Comparison of ENCODE assay signal across 20 cellular contexts in the genomic region with DNA sequence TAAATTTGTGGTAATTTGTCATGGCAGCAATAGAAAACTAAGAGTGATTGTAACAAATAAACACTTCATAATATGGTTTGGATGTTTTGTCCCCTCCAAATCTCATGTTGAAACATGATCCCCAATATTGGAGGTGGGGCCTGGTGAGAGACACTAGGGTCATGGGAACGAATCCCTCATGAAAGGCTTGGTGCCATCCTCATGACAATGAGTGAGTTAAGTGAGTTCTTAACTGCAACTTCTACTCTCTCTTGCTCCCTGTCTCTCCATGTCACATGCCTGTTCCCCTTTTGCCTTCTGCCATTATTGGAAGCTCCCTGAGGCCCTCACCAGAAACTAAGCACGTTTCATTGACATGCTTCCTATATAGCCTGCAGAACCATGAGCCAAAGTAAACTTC.
A peak's percentile ranks its signal among the peaks of the same experiment; 100 is the strongest.
DNase-seq lines count a peak whose midpoint lies in the region; ATAC-seq, FAIRE-seq and TF ChIP-seq lines count a peak whose summit lies in the region.
"Had no signal": no experiment of that assay in that cellular context is flagged by ENCODE, and none has a peak within 500 bp of the region (broad histone marks: within the 10 kb centered on the region; RNA-seq: fewer than 3 reads in every experiment).

No MANE protein-coding gene starts in this region.

- H3K4me3 ChIP-seq in HUES48 (ENCODE audit: low read depth, low read length): peak overlapping the region; percentile 10; the same call in 1 of the 2 replicates
- H3K4me3 ChIP-seq: BLaER1, HAP-1 had no signal

- peaks cover 83% of the 10 kb centered on the region for H3K4me1 Mint-ChIP-seq in WTC11
- H3K4me1 Mint-ChIP-seq: B cell; CD4-positive, CD25-positive, alpha-beta regulatory T cell had no signal

- H3K9ac ChIP-seq in HUES48 (ENCODE audit: low read depth, low read length): no peak overlapping the region
- H3K9ac ChIP-seq: BLaER1 had no signal

- no peaks in the 10 kb centered on the region for H3K36me3 ChIP-seq in HUES48 (ENCODE audit: control insufficient read depth, insufficient read depth, low read length)
- H3K36me3 ChIP-seq: BLaER1, HAP-1 had no signal

- peak overlapping the region; percentile 91; the same call in 1 of the 2 replicates for H3K27ac Mint-ChIP-seq in WTC11
- H3K27ac Mint-ChIP-seq: B cell; CD4-positive, CD25-positive, alpha-beta regulatory T cell; CD8-positive, alpha-beta T cell; HFFc6 had no signal

- peaks cover 88% of the 10 kb centered on the region for H3K4me1 ChIP-seq in HUES48 (ENCODE audit: control insufficient read depth, insufficient read depth, low read length)
- H3K4me1 ChIP-seq: BLaER1, Caco-2 had no signal

- DNase-seq in WTC11 (ENCODE audit: low spot score) (no peak), foreskin melanocyte (peak; percentile 61), RCC 7860 (ENCODE audit: low spot score) (no peak), mesenteric fat pad (ENCODE audit: low spot score) (no peak)
- DNase-seq: Caco-2; CD4-positive, CD25-positive, alpha-beta regulatory T cell; CD8-positive, alpha-beta T cell; DMS 273 treated with DMSO at 0.1 percent for 48 hours; DMS79 treated with DMSO at 0.1 percent for 48 hours; GF-D8; HFFc6 had no signal

- H3K27me3 Mint-ChIP-seq in WTC11 (ENCODE audit: low read depth): no peaks in the 10 kb centered on the region
- H3K27me3 Mint-ChIP-seq: B cell; CD4-positive, CD25-positive, alpha-beta regulatory T cell had no signal

- FAIRE-seq in RCC 7860 (lab: Jason Lieb, UNC): no peak
- FAIRE-seq: GM12891, GM18507 had no signal

- ATAC-seq in WTC11 (peak; percentile 75), GM21360 (IDR thresholded peaks at IDR 0.05; ENCODE audit: unreplicated experiment) (no peak), HG02840 (IDR thresholded peaks at IDR 0.05; ENCODE audit: low FRiP score, unreplicated experiment) (no peak)
- ATAC-seq: CD8-positive, alpha-beta T cell had no signal

- H3K27ac ChIP-seq in HUES48 (ENCODE audit: low read depth, low read length): peak overlapping the region; percentile 26
- H3K27ac ChIP-seq: BLaER1, C4-2B had no signal

- H3K27me3 ChIP-seq in HUES48 (ENCODE audit: control insufficient read depth, insufficient read depth, low read length): no peaks in the 10 kb centered on the region
- H3K27me3 ChIP-seq: BLaER1 had no signal

- H3K36me3 Mint-ChIP-seq in WTC11: peaks cover 27% of the 10 kb centered on the region
- H3K36me3 Mint-ChIP-seq: CD4-positive, CD25-positive, alpha-beta regulatory T cell; CD8-positive, alpha-beta T cell had no signal

- peaks cover 11% of the 10 kb centered on the region for H3K9me3 Mint-ChIP-seq in WTC11

- H3K4me3 Mint-ChIP-seq in WTC11: no peak overlapping the region; the same call in 1 of the 2 replicates
- H3K4me3 Mint-ChIP-seq: B cell; CD4-positive, CD25-positive, alpha-beta regulatory T cell; CD8-positive, alpha-beta T cell; HFFc6 had no signal

- TF ChIP-seq CTCF in WTC11 (IDR thresholded peaks at IDR 0.05): no peak

- POLR2A ChIA-PET in WTC11 (lab: Charles Lee): no interaction called here

- peaks cover 6% of the 10 kb centered on the region for H3K9me3 ChIP-seq in HUES48 (ENCODE audit: control insufficient read depth, insufficient read depth, low read length)
- H3K9me3 ChIP-seq: BLaER1, Caco-2 had no signal

- CTCF ChIA-PET in WTC11 (lab: Charles Lee): no interaction called here

TF ChIP-seq in WTC11, 78 proteins besides CTCF, POLR2A, EP300 and RAD21:
- no peak for TF ChIP-seq ATF1 (CRISPR knock-in tag; IDR thresholded peaks at IDR 0.05)
- TF ChIP-seq, protein P1, sequence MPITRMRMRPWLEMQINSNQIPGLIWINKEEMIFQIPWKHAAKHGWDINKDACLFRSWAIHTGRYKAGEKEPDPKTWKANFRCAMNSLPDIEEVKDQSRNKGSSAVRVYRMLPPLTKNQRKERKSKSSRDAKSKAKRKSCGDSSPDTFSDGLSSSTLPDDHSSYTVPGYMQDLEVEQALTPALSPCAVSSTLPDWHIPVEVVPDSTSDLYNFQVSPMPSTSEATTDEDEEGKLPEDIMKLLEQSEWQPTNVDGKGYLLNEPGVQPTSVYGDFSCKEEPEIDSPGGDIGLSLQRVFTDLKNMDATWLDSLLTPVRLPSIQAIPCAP (CRISPR knock-in tag; IDR thresholded peaks at IDR 0.05): no peak
- TF ChIP-seq GABPB1 (CRISPR knock-in tag; IDR thresholded peaks at IDR 0.05): no peak
- TF ChIP-seq, protein P2, sequence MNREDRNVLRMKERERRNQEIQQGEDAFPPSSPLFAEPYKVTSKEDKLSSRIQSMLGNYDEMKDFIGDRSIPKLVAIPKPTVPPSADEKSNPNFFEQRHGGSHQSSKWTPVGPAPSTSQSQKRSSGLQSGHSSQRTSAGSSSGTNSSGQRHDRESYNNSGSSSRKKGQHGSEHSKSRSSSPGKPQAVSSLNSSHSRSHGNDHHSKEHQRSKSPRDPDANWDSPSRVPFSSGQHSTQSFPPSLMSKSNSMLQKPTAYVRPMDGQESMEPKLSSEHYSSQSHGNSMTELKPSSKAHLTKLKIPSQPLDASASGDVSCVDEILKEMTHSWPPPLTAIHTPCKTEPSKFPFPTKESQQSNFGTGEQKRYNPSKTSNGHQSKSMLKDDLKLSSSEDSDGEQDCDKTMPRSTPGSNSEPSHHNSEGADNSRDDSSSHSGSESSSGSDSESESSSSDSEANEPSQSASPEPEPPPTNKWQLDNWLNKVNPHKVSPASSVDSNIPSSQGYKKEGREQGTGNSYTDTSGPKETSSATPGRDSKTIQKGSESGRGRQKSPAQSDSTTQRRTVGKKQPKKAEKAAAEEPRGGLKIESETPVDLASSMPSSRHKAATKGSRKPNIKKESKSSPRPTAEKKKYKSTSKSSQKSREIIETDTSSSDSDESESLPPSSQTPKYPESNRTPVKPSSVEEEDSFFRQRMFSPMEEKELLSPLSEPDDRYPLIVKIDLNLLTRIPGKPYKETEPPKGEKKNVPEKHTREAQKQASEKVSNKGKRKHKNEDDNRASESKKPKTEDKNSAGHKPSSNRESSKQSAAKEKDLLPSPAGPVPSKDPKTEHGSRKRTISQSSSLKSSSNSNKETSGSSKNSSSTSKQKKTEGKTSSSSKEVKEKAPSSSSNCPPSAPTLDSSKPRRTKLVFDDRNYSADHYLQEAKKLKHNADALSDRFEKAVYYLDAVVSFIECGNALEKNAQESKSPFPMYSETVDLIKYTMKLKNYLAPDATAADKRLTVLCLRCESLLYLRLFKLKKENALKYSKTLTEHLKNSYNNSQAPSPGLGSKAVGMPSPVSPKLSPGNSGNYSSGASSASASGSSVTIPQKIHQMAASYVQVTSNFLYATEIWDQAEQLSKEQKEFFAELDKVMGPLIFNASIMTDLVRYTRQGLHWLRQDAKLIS (CRISPR knock-in tag; IDR thresholded peaks at IDR 0.05; ENCODE audit: borderline replicate concordance): no peak
- TF ChIP-seq, protein P3, sequence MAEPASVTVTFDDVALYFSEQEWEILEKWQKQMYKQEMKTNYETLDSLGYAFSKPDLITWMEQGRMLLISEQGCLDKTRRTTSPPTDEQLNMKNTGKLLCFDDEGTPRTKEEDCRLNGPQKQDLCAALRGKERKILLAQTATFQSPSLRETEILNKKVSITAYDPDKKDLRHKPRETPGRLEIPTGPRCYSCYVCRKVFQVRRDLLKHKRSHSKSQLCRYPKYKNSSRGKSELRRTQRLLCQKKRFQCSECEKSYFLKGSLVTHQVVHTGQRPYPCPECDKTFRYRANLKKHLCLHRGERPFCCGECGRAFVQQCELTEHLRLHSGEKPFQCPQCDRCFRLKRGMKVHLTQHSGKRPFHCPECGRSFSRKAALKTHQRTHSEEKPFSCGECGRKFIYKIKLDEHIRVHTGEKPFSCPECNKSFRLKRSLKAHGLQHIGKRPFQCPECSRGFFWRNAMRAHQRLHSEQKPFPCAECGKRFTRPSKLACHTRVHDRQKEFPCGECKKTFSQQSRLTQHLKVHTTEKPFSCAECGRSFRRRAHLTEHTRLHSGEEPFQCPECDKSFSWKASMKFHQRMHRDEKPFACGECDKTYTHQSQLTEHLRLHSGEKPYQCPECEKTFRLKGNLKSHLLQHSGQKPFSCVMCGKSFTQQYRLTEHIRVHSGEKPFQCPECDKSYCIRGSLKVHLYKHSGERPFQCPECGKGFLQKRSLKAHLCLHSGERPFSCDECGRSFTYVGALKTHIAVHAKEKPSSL (CRISPR knock-in tag; conservative IDR thresholded peaks at IDR 0.05): no peak
- no peak for TF ChIP-seq RORB (CRISPR knock-in tag; IDR thresholded peaks at IDR 0.05)
- TF ChIP-seq, protein P4, sequence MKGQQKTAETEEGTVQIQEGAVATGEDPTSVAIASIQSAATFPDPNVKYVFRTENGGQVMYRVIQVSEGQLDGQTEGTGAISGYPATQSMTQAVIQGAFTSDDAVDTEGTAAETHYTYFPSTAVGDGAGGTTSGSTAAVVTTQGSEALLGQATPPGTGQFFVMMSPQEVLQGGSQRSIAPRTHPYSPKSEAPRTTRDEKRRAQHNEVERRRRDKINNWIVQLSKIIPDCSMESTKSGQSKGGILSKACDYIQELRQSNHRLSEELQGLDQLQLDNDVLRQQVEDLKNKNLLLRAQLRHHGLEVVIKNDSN (CRISPR knock-in tag; IDR thresholded peaks at IDR 0.05): no peak
- no peak for TF ChIP-seq TEAD4 (CRISPR knock-in tag; IDR thresholded peaks at IDR 0.05)
- no peak for TF ChIP-seq ZNF232 (CRISPR knock-in tag; IDR thresholded peaks at IDR 0.05)
TF ChIP-seq in WTC11: peak in this region for 0.
